Comparison of ENCODE assay signal across 8 cellular contexts in the genomic region with DNA sequence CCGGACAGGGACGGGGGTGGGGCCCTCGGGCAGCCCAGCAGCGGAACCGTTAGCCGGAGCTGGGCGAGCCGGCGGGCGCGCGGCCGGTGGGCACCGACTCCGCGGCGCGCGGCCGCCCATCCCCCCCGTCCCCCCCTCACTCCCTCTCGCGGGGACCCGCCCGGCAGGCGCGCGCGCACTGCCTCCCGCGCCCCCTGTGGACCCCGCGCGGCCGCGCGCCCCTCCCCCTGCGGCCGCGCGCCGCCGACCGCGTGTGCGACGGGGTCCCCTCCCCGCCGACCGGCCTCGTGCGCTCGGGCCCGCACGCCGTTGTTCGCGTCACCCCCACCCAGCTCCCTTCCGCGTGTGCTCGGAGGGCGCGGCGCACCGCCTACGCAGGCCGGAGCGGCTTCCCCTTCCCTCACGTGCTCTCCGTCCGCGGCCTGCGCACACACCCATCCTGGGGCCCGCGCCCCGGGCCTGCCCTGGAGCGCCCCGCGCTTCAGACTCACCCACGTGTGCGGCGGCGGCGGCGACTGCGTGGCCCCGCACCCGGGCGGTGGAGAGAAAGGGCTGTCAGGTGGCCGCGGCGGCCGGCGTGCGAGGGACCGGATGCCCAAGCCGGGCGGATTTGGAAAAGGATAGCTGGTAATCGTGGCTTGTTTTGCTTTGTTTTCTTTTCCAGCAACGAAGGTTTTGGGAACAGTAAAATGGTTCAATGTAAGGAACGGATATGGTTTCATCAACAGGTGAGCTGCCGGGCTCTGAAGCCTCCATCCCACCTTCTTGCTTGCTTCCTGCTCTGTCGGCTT. TPM values are rescaled to one million over a fixed set of nuclear protein-coding genes. Genes with fewer than 3 reads are reported as not detected.
A peak's percentile ranks its signal among the peaks of the same experiment; 100 is the strongest.
DNase-seq lines count a peak whose midpoint lies in the region; ATAC-seq and TF ChIP-seq lines count a peak whose summit lies in the region.

No MANE protein-coding gene starts in this region.

- no peaks in the 10 kb centered on the region for H3K27me3 Mint-ChIP-seq in naive B cell
- H3K27me3 Mint-ChIP-seq in stimulated activated memory B cell treated with anti-CD40 and anti-IgM and Interleukin-4, amounts not matched to agents 10 μg/mL and 1 μg/mL and 100 μg/mL, for 72 hours, result no peaks in the 10 kb centered on the region

- ATAC-seq in GM19025 (IDR thresholded peaks at IDR 0.05; ENCODE audit: low read depth, unreplicated experiment) (peak; percentile 38), HG03175 (IDR thresholded peaks at IDR 0.05; ENCODE audit: unreplicated experiment) (peak; percentile 42), naive B cell (ENCODE audit: low read depth in 2 of 2) (peak; percentile 60 to 62)
- ATAC-seq in stimulated activated memory B cell treated with anti-CD40 and anti-IgM and Interleukin-4, amounts not matched to agents 10 μg/mL and 1 μg/mL and 100 μg/mL, for 72 hours, result peak; percentile 73

- DNase-seq in AG09309 (ENCODE audit: low read depth) (no peak), OCI-M1 (lab: John Stamatoyannopoulos, UW) (peak; percentile 80), fibroblast of gingiva (ENCODE audit: low read depth) (peak; percentile 70), naive B cell (peak; percentile 85)
- DNase-seq in activated T-cell treated with anti-CD3 and anti-CD28 coated beads, Interleukin-2, amount 50 U/mL, for 48 hours, result peak; percentile 69 to 74

- no peak for TF ChIP-seq CTCF in AG09309 (IDR thresholded peaks at IDR 0.05; ENCODE audit: control insufficient read depth, insufficient read depth, low read depth, low read length, missing control alignments)

- H3K27ac Mint-ChIP-seq in naive B cell, result peak overlapping the region; percentile 95 to 98 (median 98)
- H3K27ac Mint-ChIP-seq in stimulated activated memory B cell treated with anti-CD40 and anti-IgM and Interleukin-4, amounts not matched to agents 10 μg/mL and 1 μg/mL and 100 μg/mL, for 72 hours, result peak overlapping the region; percentile 99

- peak overlapping the region; percentile 87 to 96 (median 94) for H3K4me3 Mint-ChIP-seq in naive B cell
- peak overlapping the region; percentile 96 for H3K4me3 Mint-ChIP-seq in stimulated activated memory B cell treated with anti-CD40 and anti-IgM and Interleukin-4, amounts not matched to agents 10 μg/mL and 1 μg/mL and 100 μg/mL, for 72 hours

- peaks cover 12 to 15% of the 10 kb centered on the region in 2 donors for H3K36me3 Mint-ChIP-seq in naive B cell
- H3K36me3 Mint-ChIP-seq in stimulated activated memory B cell treated with anti-CD40 and anti-IgM and Interleukin-4, amounts not matched to agents 10 μg/mL and 1 μg/mL and 100 μg/mL, for 72 hours, result peaks cover 32% of the 10 kb centered on the region

- H3K4me1 Mint-ChIP-seq in naive B cell, result peaks cover 36 to 67% (median 59%) of the 10 kb centered on the region in 3 donors
- peaks cover 65% of the 10 kb centered on the region for H3K4me1 Mint-ChIP-seq in stimulated activated memory B cell treated with anti-CD40 and anti-IgM and Interleukin-4, amounts not matched to agents 10 μg/mL and 1 μg/mL and 100 μg/mL, for 72 hours

- H3K4me3 ChIP-seq in AG09309 (ENCODE audit: control insufficient read depth, low read depth, low read length), result peak overlapping the region; percentile 92

- no peaks in the 10 kb centered on the region for H3K9me3 Mint-ChIP-seq in naive B cell
- no peaks in the 10 kb centered on the region for H3K9me3 Mint-ChIP-seq in stimulated activated memory B cell treated with anti-CD40 and anti-IgM and Interleukin-4, amounts not matched to agents 10 μg/mL and 1 μg/mL and 100 μg/mL, for 72 hours

RNA-seq across cellular contexts. Expression of a gene that starts 0.7 kb away (rescaled TPM):
- 100 to 1,000 TPM in 5 of 6 donors, 10 to 100 TPM in 1; 88.9 to 117 (median 110) TPM for polyA plus RNA-seq in naive B cell (ENCODE audit: low read depth in 6 of 6)

RNA-seq across cellular contexts. Expression of a gene that starts 24.7 kb away (rescaled TPM):
- polyA plus RNA-seq in naive B cell (ENCODE audit: low read depth in 6 of 6), result 10 to 100 TPM; 54.1 to 86.8 (median 72.1) TPM

RNA-seq across cellular contexts. Expression of a gene that starts 57.1 kb away (rescaled TPM):
- under 1 TPM in 1 of 6 donors, not detected in 5; 0.11 TPM for polyA plus RNA-seq in naive B cell (ENCODE audit: low read depth in 6 of 6)
